10 cellular contexts compared by ENCODE assay signal in the genomic region with DNA sequence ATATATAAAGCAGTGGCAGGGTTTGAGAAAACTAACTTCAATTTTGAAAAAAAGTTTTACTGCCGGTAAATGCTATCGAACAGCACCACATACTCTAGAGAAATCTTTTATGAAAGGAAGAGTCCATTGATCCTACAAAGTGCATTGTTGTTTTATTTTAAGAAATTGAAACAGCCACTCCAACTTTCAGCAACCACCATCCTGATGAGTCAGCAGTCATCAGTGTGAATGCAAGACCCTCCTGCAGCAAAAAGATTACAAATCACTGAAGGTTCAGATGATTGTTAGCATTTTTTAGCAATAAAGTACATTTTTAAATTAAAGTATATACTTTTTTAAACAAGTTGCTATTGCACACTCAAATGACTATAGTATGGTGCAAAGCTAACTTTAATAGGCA.
"Had no signal": no experiment of that assay in that cellular context is flagged by ENCODE, and none has a peak within 500 bp of the region (broad histone marks: within the 10 kb centered on the region; RNA-seq: fewer than 3 reads in every experiment).

No MANE protein-coding gene starts in this region.

- DNase-seq: GM23248, GOT3, H7, HFFc6, Karpas-422, KG1 had no signal

- H3K9me3 ChIP-seq: HAP-1 had no signal

- H2AFZ ChIP-seq: GM23248 had no signal

- ATAC-seq: HCT116, K562 had no signal

- H3K36me3 ChIP-seq: HAP-1 had no signal

- H3K4me3 ChIP-seq: GM23248, HAP-1, K562 had no signal

- FAIRE-seq: K562 had no signal

- H3K27ac ChIP-seq: GM23248, HL-60 had no signal

- H3K4me1 ChIP-seq: HAP-1 had no signal

- H3K9ac ChIP-seq: GM23248 had no signal
